Comparison of ENCODE assay signal across 21 cellular contexts in the genomic region with DNA sequence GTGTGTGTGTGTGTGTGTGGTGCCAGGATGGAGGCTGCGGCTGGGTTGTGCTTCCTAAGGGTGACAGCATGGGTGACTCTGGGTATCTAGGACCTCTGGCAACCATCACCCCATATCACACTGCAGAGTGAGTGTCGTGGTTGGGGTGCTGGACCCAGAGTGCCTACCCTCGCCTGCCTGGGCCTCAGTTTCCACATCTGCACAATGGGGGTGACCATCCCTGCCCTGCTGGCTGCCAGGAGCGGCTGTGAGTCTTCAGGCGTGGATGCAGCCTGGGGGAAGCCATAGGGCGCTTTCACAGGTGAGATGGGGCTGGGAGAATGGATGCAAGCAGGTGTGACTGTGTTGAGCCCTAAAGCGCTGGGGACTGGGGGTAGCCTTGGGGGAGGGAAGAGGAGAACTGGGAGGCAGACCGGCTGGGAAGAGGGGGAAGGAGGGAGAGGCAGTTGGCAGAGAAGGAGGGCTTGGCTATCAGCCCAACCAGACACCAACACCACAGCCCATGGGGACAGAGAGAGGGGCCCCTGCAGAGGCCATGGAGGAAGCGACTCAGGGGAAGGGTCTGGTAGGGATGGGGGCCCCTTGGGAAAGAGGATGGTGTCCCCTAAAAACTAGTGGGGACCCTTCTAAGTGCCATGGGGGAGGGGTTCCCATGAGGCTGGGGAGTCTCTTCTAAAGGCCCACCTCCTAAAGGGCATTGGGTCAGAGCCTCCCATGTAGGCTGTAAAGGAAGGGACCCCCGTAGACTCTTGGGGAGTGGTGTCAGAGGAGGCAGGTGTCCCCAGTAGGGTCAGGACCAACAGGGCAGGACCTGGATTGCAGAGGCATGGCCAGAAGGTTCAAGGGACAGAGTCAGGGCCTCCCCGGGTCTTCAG. TPM values are rescaled to one million over a fixed set of nuclear protein-coding genes. Genes with fewer than 3 reads are reported as not detected.
DNase-seq lines count a peak whose midpoint lies in the region; TF ChIP-seq lines count a peak whose summit lies in the region.
"Had no signal": no experiment of that assay in that cellular context is flagged by ENCODE, and none has a peak within 500 bp of the region (broad histone marks: within the 10 kb centered on the region; RNA-seq: fewer than 3 reads in every experiment).

No MANE protein-coding gene starts in this region.

- H3K27ac ChIP-seq in dorsolateral prefrontal cortex (peak overlapping the region in 5 of 59 donors; percentile 31 to 60 (median 40)), testis (no peak overlapping the region)
- H3K27ac ChIP-seq: BLaER1, left lung had no signal

- peak overlapping the region in 47 of 59 donors; percentile 17 to 80 (median 69) for H3K4me3 ChIP-seq in dorsolateral prefrontal cortex
- no peak overlapping the region for H3K4me3 ChIP-seq in testis
- H3K4me3 ChIP-seq: BLaER1 had no signal

- H3K4me1 Mint-ChIP-seq in HFFc6 (ENCODE audit: low read depth) (peaks cover 11% of the 10 kb centered on the region), neural crest cell (peaks cover 19% of the 10 kb centered on the region)

- intact Hi-C loops in dorsolateral prefrontal cortex (cut with DNase I) = no loop called here
- intact Hi-C loops in testis (cut with DNase I; ENCODE audit: low total_unique reads) = no loop called here

- H3K4me1 ChIP-seq in testis = peaks cover 7% of the 10 kb centered on the region

- H3K9me3 Mint-ChIP-seq in HFFc6 (no peaks in the 10 kb centered on the region), neural crest cell (no peaks in the 10 kb centered on the region)
- H3K9me3 Mint-ChIP-seq: activated CD4-positive, alpha-beta T cell treated with anti-CD3 and anti-CD28 coated beads, Interleukin-2, amount 10 ng/mL, durations not matched to agents 24 days and 14 days; activated naive CD4-positive, alpha-beta T cell treated with anti-CD3 and anti-CD28 coated beads, Interleukin-2, amount 50 U/mL, for 72 hours had no signal

- H3K27me3 Mint-ChIP-seq in HFFc6 (ENCODE audit: insufficient read depth) = peaks cover 2% of the 10 kb centered on the region
- H3K27me3 Mint-ChIP-seq in neural crest cell (ENCODE audit: low read depth) = peaks cover 38% of the 10 kb centered on the region

- WGBS in testis, 2 donors = 82 to 86% methylated on average over 9 to 11 of the region's 11 CpGs

- H3K36me3 Mint-ChIP-seq in HFFc6 (ENCODE audit: low read depth) (no peaks in the 10 kb centered on the region; the same call in 1 of the 2 replicates), neural crest cell (ENCODE audit: low read depth) (no peaks in the 10 kb centered on the region)
- H3K36me3 Mint-ChIP-seq: activated naive CD4-positive, alpha-beta T cell treated with anti-CD3 and anti-CD28 coated beads, Interleukin-2, amount 50 U/mL, for 72 hours had no signal

- H3K9me3 ChIP-seq in testis = no peaks in the 10 kb centered on the region
- H3K9me3 ChIP-seq: BLaER1, left lung, psoas muscle, spleen had no signal

- H3K4me3 Mint-ChIP-seq in HFFc6 (peak overlapping the region; percentile 91), neural crest cell (peak overlapping the region; percentile 83)

- H3K27ac Mint-ChIP-seq in HFFc6 = no peak overlapping the region
- no peak overlapping the region for H3K27ac Mint-ChIP-seq in neural crest cell (ENCODE audit: unreplicated experiment)
- H3K27ac Mint-ChIP-seq: activated CD4-positive, alpha-beta T cell treated with anti-CD3 and anti-CD28 coated beads, Interleukin-2, amount 10 ng/mL, durations not matched to agents 24 days and 14 days; activated naive CD4-positive, alpha-beta T cell treated with anti-CD3 and anti-CD28 coated beads, Interleukin-2, amount 50 U/mL, for 72 hours had no signal

- TF ChIP-seq POLR2A in testis (IDR thresholded peaks at IDR 0.05) = no peak

- TF ChIP-seq CTCF in HFFc6 (IDR thresholded peaks at IDR 0.05) (no peak), dorsolateral prefrontal cortex (IDR thresholded peaks at IDR 0.05 in 54 of 56, conservative IDR thresholded peaks at IDR 0.05 in 2 of 56; ENCODE audit: low read depth in 1 of 56, partially characterized antibody in 56 of 56) (no peak), neural crest cell (conservative IDR thresholded peaks at IDR 0.05) (no peak), testis (IDR thresholded peaks at IDR 0.05) (no peak)

- H3K27me3 ChIP-seq in dorsolateral prefrontal cortex (no peaks in the 10 kb centered on the region), testis (no peaks in the 10 kb centered on the region)
- H3K27me3 ChIP-seq: BLaER1, left lung had no signal

- no peaks in the 10 kb centered on the region for H3K36me3 ChIP-seq in testis (ENCODE audit: low read depth, missing control alignments)
- H3K36me3 ChIP-seq: BLaER1 had no signal

- peak; percentile 32 for DNase-seq in COLO668 (lab: John Stamatoyannopoulos, UW; ENCODE audit: unreplicated experiment)
- DNase-seq in HFFc6 = no peak
- DNase-seq in dorsolateral prefrontal cortex = no peak
- no peak for DNase-seq in neural crest cell (ENCODE audit: low read depth, low spot score)
- no peak for DNase-seq in dermis blood vessel endothelial cell
- no peak for DNase-seq in GF-D8 (lab: John Stamatoyannopoulos, UW)
- DNase-seq in activated CD4-positive, alpha-beta T cell treated with anti-CD3 and anti-CD28 coated beads, Interleukin-2, amount 50 U/mL, for 1 hour = no peak
- DNase-seq in testis = no peak
- DNase-seq: activated CD4-positive, alpha-beta T cell treated with anti-CD3 and anti-CD28 coated beads, Interleukin-2, amount 10 ng/mL, durations not matched to agents 24 days and 14 days; DND-41; effector memory CD4-positive, alpha-beta T cell; Karpas-422; left lung; NCI-H1436; NCI-H510A treated with DMSO at 0.1 percent for 48 hours; OCI-M1; psoas muscle; spleen; stimulated activated naive CD4-positive, alpha-beta T cell had no signal

RNA-seq across cellular contexts. Expression of a gene that starts 1.7 kb away (rescaled TPM):
- 10 to 100 TPM; 52.4 to 82.2 (median 59.7) TPM for total RNA-seq in HFFc6 (2021; fragmentation: NEBNext Ultra II Directional; extraction: Animal tissue kit (Norgen Biotek cat#: 25700))
- 100 to 1,000 TPM in 2 of 120 experiments, 10 to 100 TPM in 118; 42.8 to 103 (median 77.0) TPM for total RNA-seq in dorsolateral prefrontal cortex
- 10.3 and 12.3 TPM in 2 replicates for total RNA-seq in neural crest cell
- total RNA-seq in dermis blood vessel endothelial cell = 8.7 and 14.1 TPM in 2 replicates
- total RNA-seq in testis = 10 to 100 TPM; 27.1 to 28.9 TPM
- polyA plus RNA-seq in testis (ENCODE audit: insufficient read depth, low read depth, low replicate concordance) = 20.3 TPM

RNA-seq across cellular contexts. Expression of a gene that starts 10.6 kb away (rescaled TPM):
- total RNA-seq in HFFc6 (2021; fragmentation: NEBNext Ultra II Directional; extraction: Animal tissue kit (Norgen Biotek cat#: 25700)) = 10 to 100 TPM in 4 of 6 experiments, 1 to 10 TPM in 2; 7.7 to 11.8 (median 10.4) TPM
- total RNA-seq in dorsolateral prefrontal cortex (100 to 1,000 TPM in 3 of 120 experiments, 10 to 100 TPM in 117; 31.2 to 104 (median 61.7) TPM), neural crest cell (7.0 and 10.3 TPM in 2 replicates), dermis blood vessel endothelial cell (7.8 and 10.4 TPM in 2 replicates), testis (10 to 100 TPM; 41.3 to 59.8 TPM)
- polyA plus RNA-seq in testis (ENCODE audit: insufficient read depth, low read depth, low replicate concordance) = 99.0 TPM

RNA-seq across cellular contexts. Expression of a gene that starts 10.8 kb away (rescaled TPM):
- total RNA-seq in HFFc6 (2021; fragmentation: NEBNext Ultra II Directional; extraction: Animal tissue kit (Norgen Biotek cat#: 25700)) = 10 to 100 TPM; 36.9 to 51.8 (median 46.5) TPM
- 100 to 1,000 TPM in 46 of 120 experiments, 10 to 100 TPM in 74; 70.3 to 122 (median 96.4) TPM for total RNA-seq in dorsolateral prefrontal cortex
- total RNA-seq in neural crest cell = 34.8 and 36.1 TPM in 2 replicates
- total RNA-seq in dermis blood vessel endothelial cell = 105 and 267 TPM in 2 replicates
- 100 to 1,000 TPM; 174 to 213 TPM for total RNA-seq in testis
- 132 TPM for polyA plus RNA-seq in testis (ENCODE audit: insufficient read depth, low read depth, low replicate concordance)

RNA-seq across cellular contexts. Expression of a gene that starts 17.5 kb away (rescaled TPM):
- total RNA-seq in HFFc6 (2021; fragmentation: NEBNext Ultra II Directional; extraction: Animal tissue kit (Norgen Biotek cat#: 25700)) = 10 to 100 TPM in 2 of 6 experiments, 1 to 10 TPM in 4; 6.7 to 11.1 (median 8.7) TPM
- total RNA-seq in dorsolateral prefrontal cortex (10 to 100 TPM; 16.1 to 39.7 (median 27.1) TPM), neural crest cell (15.1 and 15.4 TPM in 2 replicates), dermis blood vessel endothelial cell (55.6 and 65.0 TPM in 2 replicates), testis (1 to 10 TPM; 6.7 to 9.8 TPM)
- polyA plus RNA-seq in testis (ENCODE audit: insufficient read depth, low read depth, low replicate concordance) = 4.5 TPM

RNA-seq across cellular contexts. Expression of a gene that starts 17.6 kb away (rescaled TPM):
- 1 to 10 TPM; 1.2 to 2.2 (median 1.6) TPM for total RNA-seq in HFFc6 (2021; fragmentation: NEBNext Ultra II Directional; extraction: Animal tissue kit (Norgen Biotek cat#: 25700))
- 1 to 10 TPM in 67 of 120 experiments, under 1 TPM in 52, not detected in 1; 0.29 to 2.7 (median 1.1) TPM for total RNA-seq in dorsolateral prefrontal cortex
- 2.9 and 3.5 TPM in 2 replicates for total RNA-seq in neural crest cell
- total RNA-seq in dermis blood vessel endothelial cell = 0.79 and 0.85 TPM in 2 replicates
- 1 to 10 TPM; 6.5 to 7.0 TPM for total RNA-seq in testis
- 4.9 TPM for polyA plus RNA-seq in testis (ENCODE audit: insufficient read depth, low read depth, low replicate concordance)

Comparison
In these comparisons a context has a peak if more than half of its experiments do, and no peak if none do; other contexts are left out.
1. H3K4me3 ChIP-seq: peak in dorsolateral prefrontal cortex (47 of 59); none in testis (0 of 2).